ENCODE assay signal across 10 cellular contexts in genomic region chr18:57587262-57587661, GRCh38. TPM values are rescaled to one million over a fixed set of nuclear protein-coding genes. Genes with fewer than 3 reads are reported as not detected.
DNase-seq lines count a peak whose midpoint lies in the region; ATAC-seq, FAIRE-seq and TF ChIP-seq lines count a peak whose summit lies in the region.
"Had no signal": no experiment of that assay in that cellular context is flagged by ENCODE, and none has a peak within 500 bp of the region (broad histone marks: within the 10 kb centered on the region; RNA-seq: fewer than 3 reads in every experiment).

No MANE protein-coding gene starts in this region.

- H3K4me2 ChIP-seq in Karpas-422 (ENCODE audit: low read depth, low read length, poor library complexity, severe bottlenecking), result no peak overlapping the region
- no peak overlapping the region for H3K4me2 ChIP-seq in parathyroid adenoma (ENCODE audit: low read length)

- peaks cover 4 to 5% of the 10 kb centered on the region in 2 donors for H3K36me3 Mint-ChIP-seq in CD4-positive, alpha-beta memory T cell
- H3K36me3 Mint-ChIP-seq in chondrocyte (ENCODE audit: low read depth), result peaks cover 3% of the 10 kb centered on the region

- H3K27me3 Mint-ChIP-seq in CD4-positive, alpha-beta memory T cell, result no peaks in the 10 kb centered on the region
- H3K27me3 Mint-ChIP-seq in chondrocyte (ENCODE audit: low read depth), result no peaks in the 10 kb centered on the region

- no peak for DNase-seq in CD4-positive, alpha-beta memory T cell
- no peak for DNase-seq in Karpas-422
- no peak for DNase-seq in chondrocyte (ENCODE audit: low spot score)
- DNase-seq in NCI-H187 treated with DMSO at 0.1 percent for 48 hours (lab: John Stamatoyannopoulos, UW), result no peak
- no peak for DNase-seq in frontal cortex (ENCODE audit: low spot score in 2 of 2)
- no peak for DNase-seq in SJCRH30

- peak overlapping the region; percentile 78; the same call in 1 of the 2 replicates for H3K9ac ChIP-seq in Karpas-422 (ENCODE audit: low read length)
- no peak overlapping the region for H3K9ac ChIP-seq in parathyroid adenoma

- POLR2A ChIA-PET in CD4-positive, alpha-beta memory T cell (lab: Charles Lee; ENCODE audit: partially characterized antibody), result interaction anchor here (0.7 to 2.0 kb wide), 2 partner anchors 34 to 40 kb away, joined by 3 to 13 read pairs; partner anchors contain the start of gene NARS1

- CTCF ChIA-PET in CD4-positive, alpha-beta memory T cell (lab: Charles Lee; ENCODE audit: partially characterized antibody), result no interaction called here

- H3K79me2 ChIP-seq in Karpas-422 (ENCODE audit: low read length) (no peaks in the 10 kb centered on the region), parathyroid adenoma (peaks cover 8% of the 10 kb centered on the region)

- H3K27ac Mint-ChIP-seq in CD4-positive, alpha-beta memory T cell, result peak overlapping the region in 4 of 7 donors; percentile 72 to 85 (median 82)
- H3K27ac Mint-ChIP-seq in chondrocyte (ENCODE audit: unreplicated experiment), result peak overlapping the region; percentile 41

- no peak for ATAC-seq in HG02623 (IDR thresholded peaks at IDR 0.05; ENCODE audit: unreplicated experiment)

- no peaks in the 10 kb centered on the region for H3K9me3 Mint-ChIP-seq in CD4-positive, alpha-beta memory T cell
- no peaks in the 10 kb centered on the region for H3K9me3 Mint-ChIP-seq in chondrocyte (ENCODE audit: low read depth)

- TF ChIP-seq CTCF in chondrocyte (IDR thresholded peaks at IDR 0.05) (no peak), parathyroid adenoma (IDR thresholded peaks at IDR 0.05) (no peak)

- H3K36me3 ChIP-seq in CD4-positive, alpha-beta memory T cell (ENCODE audit: insufficient read depth, low read length), result no peaks in the 10 kb centered on the region
- H3K36me3 ChIP-seq in Karpas-422 (ENCODE audit: insufficient read depth, low read length) (no peaks in the 10 kb centered on the region), parathyroid adenoma (ENCODE audit: control insufficient read depth, insufficient read depth, low read length) (no peaks in the 10 kb centered on the region), SJCRH30 (no peaks in the 10 kb centered on the region)

- H3K27me3 ChIP-seq in CD4-positive, alpha-beta memory T cell (ENCODE audit: insufficient read depth, low read length), result no peaks in the 10 kb centered on the region
- H3K27me3 ChIP-seq in Karpas-422 (ENCODE audit: low read length) (no peaks in the 10 kb centered on the region), parathyroid adenoma (ENCODE audit: control insufficient read depth, insufficient read depth, low read length) (no peaks in the 10 kb centered on the region), SJCRH30 (no peaks in the 10 kb centered on the region)
- H3K27me3 ChIP-seq: SJSA1 had no signal

- H2AFZ ChIP-seq in Karpas-422 (ENCODE audit: low read length) (no peak overlapping the region), parathyroid adenoma (peak overlapping the region; percentile 99)

- peak overlapping the region; percentile 17 to 81 for H3K4me3 ChIP-seq in CD4-positive, alpha-beta memory T cell (ENCODE audit: low read length in 2 of 2)
- H3K4me3 ChIP-seq in Karpas-422 (ENCODE audit: low read length), result no peak overlapping the region
- H3K4me3 ChIP-seq in parathyroid adenoma (ENCODE audit: low read depth, low read length), result no peak overlapping the region
- no peak overlapping the region for H3K4me3 ChIP-seq in SJCRH30

- H4K20me1 ChIP-seq in Karpas-422 (ENCODE audit: insufficient read depth, low read depth, low read length), result no peaks in the 10 kb centered on the region

- no peaks in the 10 kb centered on the region for H3K9me2 ChIP-seq in Karpas-422 (replicated peaks; ENCODE audit: insufficient read depth, low read length)

- peaks cover 13 to 30% (median 18%) of the 10 kb centered on the region in 4 donors for H3K4me1 Mint-ChIP-seq in CD4-positive, alpha-beta memory T cell
- H3K4me1 Mint-ChIP-seq in chondrocyte (ENCODE audit: low read depth), result peaks cover 18% of the 10 kb centered on the region

- FAIRE-seq in frontal cortex (lab: Jason Lieb, UNC), result no peak

- no peaks in the 10 kb centered on the region for H3K9me3 ChIP-seq in CD4-positive, alpha-beta memory T cell (ENCODE audit: control insufficient read depth in 1 of 2, low read length in 2 of 2)
- H3K9me3 ChIP-seq in Karpas-422 (ENCODE audit: low read length) (no peaks in the 10 kb centered on the region), parathyroid adenoma (ENCODE audit: control insufficient read depth, low read length) (no peaks in the 10 kb centered on the region), SJCRH30 (replicated peaks) (no peaks in the 10 kb centered on the region)
- H3K9me3 ChIP-seq: mucosa of descending colon, SJSA1 had no signal

- peaks cover 21% of the 10 kb centered on the region for H3K4me1 ChIP-seq in CD4-positive, alpha-beta memory T cell (ENCODE audit: insufficient read depth, low read length)
- peaks cover 18% of the 10 kb centered on the region for H3K4me1 ChIP-seq in Karpas-422 (ENCODE audit: low read length)
- H3K4me1 ChIP-seq in parathyroid adenoma, result peaks cover 5% of the 10 kb centered on the region
- 0 out of 2 replicates have a peak, but pooled peaks cover 2% of the 10 kb centered on the region for H3K4me1 ChIP-seq in SJCRH30

- peak overlapping the region; percentile 81 to 92 (median 88) for H3K4me3 Mint-ChIP-seq in CD4-positive, alpha-beta memory T cell
- peak overlapping the region; percentile 82 for H3K4me3 Mint-ChIP-seq in chondrocyte (ENCODE audit: unreplicated experiment)

- H3K27ac ChIP-seq in CD4-positive, alpha-beta memory T cell (ENCODE audit: low read depth, low read length), result no peak overlapping the region
- H3K27ac ChIP-seq in Karpas-422 (ENCODE audit: low read length), result no peak overlapping the region
- no peak overlapping the region for H3K27ac ChIP-seq in parathyroid adenoma
- no peak overlapping the region for H3K27ac ChIP-seq in SJCRH30

- intact Hi-C loops in CD4-positive, alpha-beta memory T cell (cut with micrococcal nuclease), result loop anchor here (2.0 kb wide), 1 partner anchor 44 kb away; no protein-coding TSS in a partner anchor

RNA-seq across cellular contexts. Expression of gene FECH, which starts 0.8 kb away (rescaled TPM):
- total RNA-seq in CD4-positive, alpha-beta memory T cell, result 10 to 100 TPM; 14.8 to 16.1 TPM
- polyA plus RNA-seq in CD4-positive, alpha-beta memory T cell, result 10 to 100 TPM; 15.8 to 19.7 TPM
- 18.8 and 30.4 TPM in 2 replicates for total RNA-seq in Karpas-422 (2014; rRNA removed; shearing (Covaris generic); ENCODE audit: low replicate concordance)
- total RNA-seq in chondrocyte, result 24.6 to 33.9 TPM (median 25.9 TPM) in 3 replicates
- 29.8 TPM for total RNA-seq in frontal cortex
- 11.8 and 12.6 TPM in 2 replicates for total RNA-seq in SJCRH30 (2014; rRNA removed; shearing (Covaris generic))

RNA-seq across cellular contexts. Expression of gene NARS1, which starts 34.4 kb away (rescaled TPM):
- total RNA-seq in CD4-positive, alpha-beta memory T cell, result 10 to 100 TPM; 91.1 to 96.4 TPM
- 10 to 100 TPM; 54.1 to 67.0 TPM for polyA plus RNA-seq in CD4-positive, alpha-beta memory T cell
- 125 and 143 TPM in 2 replicates for total RNA-seq in Karpas-422 (2014; rRNA removed; shearing (Covaris generic); ENCODE audit: low replicate concordance)
- total RNA-seq in chondrocyte (101 to 144 TPM (median 140 TPM) in 3 replicates), frontal cortex (134 TPM)
- total RNA-seq in SJCRH30 (2014; rRNA removed; shearing (Covaris generic)), result 83.8 and 90.8 TPM in 2 replicates

Comparison
In these comparisons a context has a peak if more than half of its experiments do, and no peak if none do; other contexts are left out.
1. H3K4me3 ChIP-seq: peak in CD4-positive, alpha-beta memory T cell (2 of 2); none in Karpas-422 (single experiment), parathyroid adenoma (single experiment) and SJCRH30 (single experiment).